12 cellular contexts compared by ENCODE assay signal in genomic region chr1:145886811-145887210, GRCh38. TPM values are rescaled to one million over a fixed set of nuclear protein-coding genes. Genes with fewer than 3 reads are reported as not detected.
A peak's percentile ranks its signal among the peaks of the same experiment; 100 is the strongest.
DNase-seq lines count a peak whose midpoint lies in the region; ATAC-seq and TF ChIP-seq lines count a peak whose summit lies in the region.
"Had no signal": no experiment of that assay in that cellular context is flagged by ENCODE, and none has a peak within 500 bp of the region (broad histone marks: within the 10 kb centered on the region; RNA-seq: fewer than 3 reads in every experiment).

No MANE protein-coding gene starts in this region.

- H3K4me1 Mint-ChIP-seq in activated T-helper 1 cell treated with anti-CD3 and anti-CD28 coated beads, Interleukin-12 subunit alpha, Interleukin-12 subunit beta, Interleukin-2, Interleukin-4 antibody, amounts not matched to agents 30 ng/mL and 10 ng/mL and 1 ng/mL, durations not matched to agents 14 hours and 24 hours and 36 hours (ENCODE audit: low read depth): peaks cover 25% of the 10 kb centered on the region
- H3K4me1 Mint-ChIP-seq in immature natural killer cell: peaks cover 14 to 23% of the 10 kb centered on the region in 2 donors

- DNase-seq in heart right ventricle (peak in 1 of 2 donors; percentile 29), Right ventricle myocardium superior (no peak), immature natural killer cell (no peak), thoracic aorta (ENCODE audit: low spot score) (no peak), NCI-H2081 (lab: John Stamatoyannopoulos, UW) (no peak), NCI-H2029 treated with DMSO at 0.1 percent for 48 hours (lab: John Stamatoyannopoulos, UW) (no peak), GM23248 (no peak)
- no peak for DNase-seq in activated T-helper 1 cell treated with anti-CD3 and anti-CD28 coated beads, Interleukin-12 subunit alpha, Interleukin-12 subunit beta, Interleukin-2, Interleukin-4 antibody, amounts not matched to agents 30 ng/mL and 10 ng/mL and 1 ng/mL, durations not matched to agents 14 hours and 24 hours and 36 hours (ENCODE audit: low spot score)
- DNase-seq: NCI-H146, NCI-H524, upper lobe of right lung had no signal

- H3K27me3 Mint-ChIP-seq in activated T-helper 1 cell treated with anti-CD3 and anti-CD28 coated beads, Interleukin-12 subunit alpha, Interleukin-12 subunit beta, Interleukin-2, Interleukin-4 antibody, amounts not matched to agents 30 ng/mL and 10 ng/mL and 1 ng/mL, durations not matched to agents 14 hours and 24 hours and 36 hours (ENCODE audit: insufficient read depth): peaks cover 32% of the 10 kb centered on the region
- peaks cover 0 to 13% (median 12%) of the 10 kb centered on the region in 3 donors for H3K27me3 Mint-ChIP-seq in immature natural killer cell (ENCODE audit: low read depth in 3 of 3)

- H3K9me3 Mint-ChIP-seq in activated T-helper 1 cell treated with anti-CD3 and anti-CD28 coated beads, Interleukin-12 subunit alpha, Interleukin-12 subunit beta, Interleukin-2, Interleukin-4 antibody, amounts not matched to agents 30 ng/mL and 10 ng/mL and 1 ng/mL, durations not matched to agents 14 hours and 24 hours and 36 hours: no peaks in the 10 kb centered on the region
- H3K9me3 Mint-ChIP-seq in immature natural killer cell: no peaks in the 10 kb centered on the region

- H3K36me3 ChIP-seq in heart right ventricle (no peaks in the 10 kb centered on the region), thoracic aorta (no peaks in the 10 kb centered on the region), GM23248 (ENCODE audit: low read depth) (no peaks in the 10 kb centered on the region)
- H3K36me3 ChIP-seq: upper lobe of right lung had no signal

- no peak for TF ChIP-seq CTCF in heart right ventricle (IDR thresholded peaks at IDR 0.05)
- TF ChIP-seq CTCF in thoracic aorta (IDR thresholded peaks at IDR 0.05): no peak

- H3K9ac ChIP-seq in GM23248: no peak overlapping the region

- intact Hi-C loops in heart right ventricle (cut with DNase I): loop anchor here in 1 of 10 donors (1.0 kb wide), 1 partner anchor 42 kb away; the partner anchor contains the start of gene NUDT17
- intact Hi-C loops in Right ventricle myocardium superior (cut with DNase I): no loop called here
- intact Hi-C loops in activated T-helper 1 cell treated with anti-CD3 and anti-CD28 coated beads, Interleukin-12 subunit alpha, Interleukin-12 subunit beta, Interleukin-2, Interleukin-4 antibody, amounts not matched to agents 30 ng/mL and 10 ng/mL and 1 ng/mL, durations not matched to agents 14 hours and 24 hours and 36 hours (cut with micrococcal nuclease): loop anchor here (2.0 kb wide), 1 partner anchor 42 kb away; the partner anchor contains the start of gene NUDT17

- H3F3A ChIP-seq in GM23248 (ENCODE audit: insufficient read depth): peaks cover 36% of the 10 kb centered on the region

- no peak overlapping the region for H3K27ac Mint-ChIP-seq in activated T-helper 1 cell treated with anti-CD3 and anti-CD28 coated beads, Interleukin-12 subunit alpha, Interleukin-12 subunit beta, Interleukin-2, Interleukin-4 antibody, amounts not matched to agents 30 ng/mL and 10 ng/mL and 1 ng/mL, durations not matched to agents 14 hours and 24 hours and 36 hours
- no peak overlapping the region for H3K27ac Mint-ChIP-seq in immature natural killer cell

- peak overlapping the region; percentile 51 for H3K4me3 Mint-ChIP-seq in activated T-helper 1 cell treated with anti-CD3 and anti-CD28 coated beads, Interleukin-12 subunit alpha, Interleukin-12 subunit beta, Interleukin-2, Interleukin-4 antibody, amounts not matched to agents 30 ng/mL and 10 ng/mL and 1 ng/mL, durations not matched to agents 14 hours and 24 hours and 36 hours
- H3K4me3 Mint-ChIP-seq in immature natural killer cell: peak overlapping the region; percentile 62 to 88 (median 75)

- peak overlapping the region in 7 of 10 donors; percentile 20 to 71 (median 65) for H3K27ac ChIP-seq in heart right ventricle
- peak overlapping the region in 1 of 2 donors; percentile 37 for H3K27ac ChIP-seq in thoracic aorta
- H3K27ac ChIP-seq in GM23248: no peak overlapping the region
- H3K27ac ChIP-seq: upper lobe of right lung had no signal

- no peaks in the 10 kb centered on the region for H3K9me3 ChIP-seq in heart right ventricle
- H3K9me3 ChIP-seq in thoracic aorta: no peaks in the 10 kb centered on the region
- no peaks in the 10 kb centered on the region for H3K9me3 ChIP-seq in GM23248 (ENCODE audit: low read depth)
- H3K9me3 ChIP-seq: upper lobe of right lung had no signal

- H3K4me3 ChIP-seq in heart right ventricle (peak overlapping the region in 4 of 10 donors; percentile 70 to 94 (median 76)), thoracic aorta (peak overlapping the region; percentile 81), GM23248 (no peak overlapping the region)

- no peaks in the 10 kb centered on the region for H3K36me3 Mint-ChIP-seq in activated T-helper 1 cell treated with anti-CD3 and anti-CD28 coated beads, Interleukin-12 subunit alpha, Interleukin-12 subunit beta, Interleukin-2, Interleukin-4 antibody, amounts not matched to agents 30 ng/mL and 10 ng/mL and 1 ng/mL, durations not matched to agents 14 hours and 24 hours and 36 hours (ENCODE audit: low read depth)
- H3K36me3 Mint-ChIP-seq in immature natural killer cell: no peaks in the 10 kb centered on the region

- H3K79me2 ChIP-seq in GM23248 (ENCODE audit: insufficient read depth): no peaks in the 10 kb centered on the region

- H3K9me2 ChIP-seq in GM23248 (ENCODE audit: insufficient read depth): no peaks in the 10 kb centered on the region

- H2AFZ ChIP-seq in GM23248: no peak overlapping the region

- 50 to 54% methylated on average over 8 of the region's 8 CpGs for WGBS in heart right ventricle, 2 donors
- 77 to 80% methylated on average over 8 of the region's 8 CpGs for WGBS in GM23248 (ENCODE audit: low coverage in 1 of 2, low lambda C conversion rate in 2 of 2, missing lambda C conversion rate in 2 of 2), 2 experiments

- H3K27me3 ChIP-seq in heart right ventricle (peaks cover 0 to 12% (median 0%) of the 10 kb centered on the region in 7 donors), thoracic aorta (replicated peaks; ENCODE audit: insufficient read depth) (no peaks in the 10 kb centered on the region), GM23248 (replicated peaks; ENCODE audit: insufficient read depth) (no peaks in the 10 kb centered on the region)
- H3K27me3 ChIP-seq: upper lobe of right lung had no signal

- no peaks in the 10 kb centered on the region for H4K20me1 ChIP-seq in GM23248 (ENCODE audit: insufficient read depth)

- no peak overlapping the region for H3K4me2 ChIP-seq in GM23248 (ENCODE audit: unreplicated experiment)

- peak in 3 of 8 donors; percentile 13 to 41 (median 19) for ATAC-seq in heart right ventricle
- ATAC-seq in Right ventricle myocardium superior (ENCODE audit: poor library complexity): no peak
- no peak for ATAC-seq in thoracic aorta (ENCODE audit: insufficient number of reproducible peaks, low FRiP score, low read depth)

- in situ Hi-C loops in GM23248 (cut with MboI): no loop called here

- H3K4me1 ChIP-seq in heart right ventricle (peaks cover 12 to 48% (median 23%) of the 10 kb centered on the region in 9 donors), thoracic aorta (ENCODE audit: control insufficient read depth in 1 of 2, low read depth in 2 of 2) (peaks cover 18 to 46% of the 10 kb centered on the region in 2 donors), GM23248 (ENCODE audit: insufficient read depth) (peaks cover 25% of the 10 kb centered on the region)

RNA-seq across cellular contexts. Expression of gene ANKRD35, which starts 1.1 kb away (rescaled TPM):
- total RNA-seq in heart right ventricle: 1 to 10 TPM in 1 of 10 donors, under 1 TPM in 9; 0.28 to 1.2 (median 0.56) TPM
- polyA plus RNA-seq in heart right ventricle: 1 to 10 TPM in 1 of 2 donors, under 1 TPM in 1; 0.80 to 2.1 TPM
- 1.1 TPM for total RNA-seq in Right ventricle myocardium superior
- total RNA-seq in activated T-helper 1 cell treated with anti-CD3 and anti-CD28 coated beads, Interleukin-12 subunit alpha, Interleukin-12 subunit beta, Interleukin-2, Interleukin-4 antibody, amounts not matched to agents 30 ng/mL and 10 ng/mL and 1 ng/mL, durations not matched to agents 14 hours and 24 hours and 36 hours: 0.37 and 0.52 TPM in 2 replicates
- under 1 TPM; 0.40 to 0.93 (median 0.86) TPM for polyA plus RNA-seq in immature natural killer cell
- total RNA-seq in thoracic aorta: 10 to 100 TPM in 1 of 2 donors, 1 to 10 TPM in 1; 9.6 to 15.7 TPM
- total RNA-seq in GM23248 (2014; rRNA removed; shearing (Covaris generic)): 0.38 and 0.65 TPM in 2 replicates
- polyA plus RNA-seq in GM23248 (2016; fragmentation: Nextera tagmentation; extraction: Ambion mirVana): 3.4 and 3.5 TPM in 2 replicates
- total RNA-seq: mononuclear cell had no signal

RNA-seq across cellular contexts. Expression of gene ITGA10, which starts 23.0 kb away (rescaled TPM):
- 1 to 10 TPM; 1.1 to 3.2 (median 1.6) TPM for total RNA-seq in heart right ventricle
- 1 to 10 TPM; 1.9 to 4.2 TPM for polyA plus RNA-seq in heart right ventricle
- 1.0 TPM for total RNA-seq in Right ventricle myocardium superior
- 1.9 TPM in 2 replicates for total RNA-seq in activated T-helper 1 cell treated with anti-CD3 and anti-CD28 coated beads, Interleukin-12 subunit alpha, Interleukin-12 subunit beta, Interleukin-2, Interleukin-4 antibody, amounts not matched to agents 30 ng/mL and 10 ng/mL and 1 ng/mL, durations not matched to agents 14 hours and 24 hours and 36 hours
- not detected for polyA plus RNA-seq in immature natural killer cell
- 100 to 1,000 TPM; 156 to 267 TPM for total RNA-seq in thoracic aorta
- total RNA-seq in GM23248 (2014; rRNA removed; shearing (Covaris generic)): 0.13 and 0.65 TPM in 2 replicates
- polyA plus RNA-seq in GM23248 (2016; fragmentation: Nextera tagmentation; extraction: Ambion mirVana): 0.31 and 0.35 TPM in 2 replicates

RNA-seq across cellular contexts. Expression of gene PIAS3, which starts 27.9 kb away (rescaled TPM):
- total RNA-seq in heart right ventricle (10 to 100 TPM; 12.6 to 21.0 (median 15.0) TPM), Right ventricle myocardium superior (13.2 TPM), thoracic aorta (10 to 100 TPM; 34.4 to 60.1 TPM)
- polyA plus RNA-seq in heart right ventricle (10 to 100 TPM; 19.9 to 28.7 TPM), immature natural killer cell (10 to 100 TPM in 2 of 3 donors, 1 to 10 TPM in 1; 9.3 to 27.1 (median 10.5) TPM), GM23248 (2016; fragmentation: Nextera tagmentation; extraction: Ambion mirVana) (58.3 and 63.0 TPM in 2 replicates)
- total RNA-seq in activated T-helper 1 cell treated with anti-CD3 and anti-CD28 coated beads, Interleukin-12 subunit alpha, Interleukin-12 subunit beta, Interleukin-2, Interleukin-4 antibody, amounts not matched to agents 30 ng/mL and 10 ng/mL and 1 ng/mL, durations not matched to agents 14 hours and 24 hours and 36 hours: 16.9 and 17.0 TPM in 2 replicates
- total RNA-seq in GM23248 (2014; rRNA removed; shearing (Covaris generic)): 22.2 and 32.5 TPM in 2 replicates

RNA-seq across cellular contexts. Expression of gene PEX11B, which starts 31.7 kb away (rescaled TPM):
- total RNA-seq in heart right ventricle: 10 to 100 TPM; 20.4 to 26.3 (median 23.0) TPM
- 10 to 100 TPM; 17.7 to 24.5 TPM for polyA plus RNA-seq in heart right ventricle
- total RNA-seq in Right ventricle myocardium superior: 22.3 TPM
- total RNA-seq in activated T-helper 1 cell treated with anti-CD3 and anti-CD28 coated beads, Interleukin-12 subunit alpha, Interleukin-12 subunit beta, Interleukin-2, Interleukin-4 antibody, amounts not matched to agents 30 ng/mL and 10 ng/mL and 1 ng/mL, durations not matched to agents 14 hours and 24 hours and 36 hours: 30.6 and 31.2 TPM in 2 replicates
- polyA plus RNA-seq in immature natural killer cell: 10 to 100 TPM; 40.2 to 73.0 (median 56.9) TPM
- total RNA-seq in thoracic aorta: 10 to 100 TPM; 21.7 to 25.3 TPM
- total RNA-seq in GM23248 (2014; rRNA removed; shearing (Covaris generic)): 32.2 and 34.5 TPM in 2 replicates
- polyA plus RNA-seq in GM23248 (2016; fragmentation: Nextera tagmentation; extraction: Ambion mirVana): 37.1 and 37.9 TPM in 2 replicates

RNA-seq across cellular contexts. Expression of gene RBM8A, which starts 40.5 kb away (rescaled TPM):
- total RNA-seq in heart right ventricle: 10 to 100 TPM; 55.5 to 90.5 (median 67.4) TPM
- polyA plus RNA-seq in heart right ventricle: 100 to 1,000 TPM in 1 of 2 donors, 10 to 100 TPM in 1; 34.5 to 151 TPM
- 57.9 TPM for total RNA-seq in Right ventricle myocardium superior
- total RNA-seq in activated T-helper 1 cell treated with anti-CD3 and anti-CD28 coated beads, Interleukin-12 subunit alpha, Interleukin-12 subunit beta, Interleukin-2, Interleukin-4 antibody, amounts not matched to agents 30 ng/mL and 10 ng/mL and 1 ng/mL, durations not matched to agents 14 hours and 24 hours and 36 hours: 331 and 354 TPM in 2 replicates
- polyA plus RNA-seq in immature natural killer cell: 100 to 1,000 TPM; 175 to 256 (median 194) TPM
- total RNA-seq in thoracic aorta: 100 to 1,000 TPM in 1 of 2 donors, 10 to 100 TPM in 1; 37.8 to 151 TPM
- 112 and 127 TPM in 2 replicates for total RNA-seq in GM23248 (2014; rRNA removed; shearing (Covaris generic))
- polyA plus RNA-seq in GM23248 (2016; fragmentation: Nextera tagmentation; extraction: Ambion mirVana): 204 and 210 TPM in 2 replicates

Comparison
In these comparisons a context has a peak if more than half of its experiments do, and no peak if none do; other contexts are left out.
1. RNA of gene ITGA10, which starts 23.0 kb away (total RNA-seq): 156 to 267 TPM in thoracic aorta; 1.9 TPM in activated T-helper 1 cell treated with anti-CD3 and anti-CD28 coated beads, Interleukin-12 subunit alpha, Interleukin-12 subunit beta, Interleukin-2, Interleukin-4 antibody, amounts not matched to agents 30 ng/mL and 10 ng/mL and 1 ng/mL, durations not matched to agents 14 hours and 24 hours and 36 hours, 1.1 to 3.2 TPM in heart right ventricle, 1.0 TPM in Right ventricle myocardium superior (single experiment) and 0.13 to 0.65 TPM in GM23248; every median in the first group is over 10 times any median in the second.